1 cellular context compared by ENCODE assay signal in genomic region chr5:147431586-147431985, GRCh38.
TF ChIP-seq lines count a peak whose summit lies in the region.

No MANE protein-coding gene starts in this region.

TF ChIP-seq in WTC11, 78 proteins besides CTCF, POLR2A, EP300 and RAD21 (continued from another document):
- no peak for TF ChIP-seq ZNF532 (CRISPR knock-in tag; IDR thresholded peaks at IDR 0.05; ENCODE audit: borderline replicate concordance)
- TF ChIP-seq SMAD3 (CRISPR knock-in tag; IDR thresholded peaks at IDR 0.05; ENCODE audit: borderline replicate concordance), result no peak
- TF ChIP-seq MAX (CRISPR knock-in tag; IDR thresholded peaks at IDR 0.05), result no peak
- no peak for TF ChIP-seq RORB (CRISPR knock-in tag; IDR thresholded peaks at IDR 0.05)
- no peak for TF ChIP-seq CBFB (CRISPR knock-in tag; IDR thresholded peaks at IDR 0.05; ENCODE audit: low read depth)
- no peak for TF ChIP-seq RELA (CRISPR knock-in tag; IDR thresholded peaks at IDR 0.05; ENCODE audit: borderline replicate concordance)
- no peak for TF ChIP-seq ATF6 (CRISPR knock-in tag; IDR thresholded peaks at IDR 0.05)
- TF ChIP-seq, protein P1, sequence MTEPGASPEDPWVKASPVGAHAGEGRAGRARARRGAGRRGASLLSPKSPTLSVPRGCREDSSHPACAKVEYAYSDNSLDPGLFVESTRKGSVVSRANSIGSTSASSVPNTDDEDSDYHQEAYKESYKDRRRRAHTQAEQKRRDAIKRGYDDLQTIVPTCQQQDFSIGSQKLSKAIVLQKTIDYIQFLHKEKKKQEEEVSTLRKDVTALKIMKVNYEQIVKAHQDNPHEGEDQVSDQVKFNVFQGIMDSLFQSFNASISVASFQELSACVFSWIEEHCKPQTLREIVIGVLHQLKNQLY (CRISPR knock-in tag; IDR thresholded peaks at IDR 0.05), result no peak
- no peak for TF ChIP-seq USF1 (CRISPR knock-in tag; IDR thresholded peaks at IDR 0.05)
- no peak for TF ChIP-seq TEAD4 (CRISPR knock-in tag; IDR thresholded peaks at IDR 0.05)
- TF ChIP-seq ZNF281 (CRISPR knock-in tag; IDR thresholded peaks at IDR 0.05), result no peak
- TF ChIP-seq, protein P2, sequence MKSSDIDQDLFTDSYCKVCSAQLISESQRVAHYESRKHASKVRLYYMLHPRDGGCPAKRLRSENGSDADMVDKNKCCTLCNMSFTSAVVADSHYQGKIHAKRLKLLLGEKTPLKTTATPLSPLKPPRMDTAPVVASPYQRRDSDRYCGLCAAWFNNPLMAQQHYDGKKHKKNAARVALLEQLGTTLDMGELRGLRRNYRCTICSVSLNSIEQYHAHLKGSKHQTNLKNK (CRISPR knock-in tag; IDR thresholded peaks at IDR 0.05), result no peak
